In genomic region chr14:63632932-63633514, GRCh38 we compare ENCODE assay signal across 8 cellular contexts. TPM values are rescaled to one million over a fixed set of nuclear protein-coding genes. Genes with fewer than 3 reads are reported as not detected.
A peak's percentile ranks its signal among the peaks of the same experiment; 100 is the strongest.
DNase-seq lines count a peak whose midpoint lies in the region; ATAC-seq and TF ChIP-seq lines count a peak whose summit lies in the region.

No MANE protein-coding gene starts in this region.

- H3K4me1 ChIP-seq in right lobe of liver (no peaks in the 10 kb centered on the region), uterus (no peaks in the 10 kb centered on the region)

- TF ChIP-seq POLR2A in right lobe of liver (IDR thresholded peaks at IDR 0.05) = no peak
- TF ChIP-seq POLR2A in lower leg skin (IDR thresholded peaks at IDR 0.05) = no peak
- TF ChIP-seq POLR2A in uterus (IDR thresholded peaks at IDR 0.05) = no peak

- ATAC-seq in activated T-cell treated with anti-CD3 and anti-CD28 coated beads, Interleukin-2, amount 50 U/mL, for 72 hours (replicated peaks in 1 of 2) = peak; percentile 46 to 61
- ATAC-seq in activated CD8-positive, alpha-beta T cell treated with anti-CD3 and anti-CD28 coated beads, Interleukin-2, amount 10 ng/mL, durations not matched to agents 7 days and 5 days = peak; percentile 68
- ATAC-seq in right lobe of liver = peak in 3 of 4 donors; percentile 33 to 59 (median 53)

- H3K4me3 ChIP-seq in right lobe of liver (no peak overlapping the region), lower leg skin (ENCODE audit: low read depth, poor library complexity, severe bottlenecking) (no peak overlapping the region), uterus (no peak overlapping the region)

- H3K4me1 Mint-ChIP-seq in activated T-cell treated with anti-CD3 and anti-CD28 coated beads, Interleukin-2, amount 50 U/mL, for 72 hours (ENCODE audit: low read depth) = peaks cover 40% of the 10 kb centered on the region
- peaks cover 25% of the 10 kb centered on the region for H3K4me1 Mint-ChIP-seq in activated CD8-positive, alpha-beta T cell treated with anti-CD3 and anti-CD28 coated beads, Interleukin-2, amount 10 ng/mL, durations not matched to agents 7 days and 5 days (ENCODE audit: low read depth)
- peaks cover 51% of the 10 kb centered on the region for H3K4me1 Mint-ChIP-seq in activated naive CD4-positive, alpha-beta T cell treated with anti-CD3 and anti-CD28 coated beads for 36 hours (ENCODE audit: low read depth)

- CTCF ChIA-PET in activated CD8-positive, alpha-beta T cell treated with anti-CD3 and anti-CD28 coated beads, Interleukin-2, amount 10 ng/mL, durations not matched to agents 7 days and 5 days (lab: Charles Lee) = interaction anchor here (0.7 to 4.6 kb wide), 14 partner anchors 9 to 139 kb away, joined by 3 to 40 read pairs (median 4); partner anchors contain the start of gene WDR89
- CTCF ChIA-PET in activated naive CD4-positive, alpha-beta T cell treated with anti-CD3 and anti-CD28 coated beads for 36 hours (lab: Charles Lee) = interaction anchor here (1.1 to 2.8 kb wide), 6 partner anchors 14 to 244 kb away, joined by 3 to 17 read pairs (median 4); no protein-coding TSS in a partner anchor

- H3K9me3 Mint-ChIP-seq in activated T-cell treated with anti-CD3 and anti-CD28 coated beads, Interleukin-2, amount 50 U/mL, for 72 hours = peaks cover 12 to 14% of the 10 kb centered on the region in 2 donors
- peaks cover 21% of the 10 kb centered on the region for H3K9me3 Mint-ChIP-seq in activated CD8-positive, alpha-beta T cell treated with anti-CD3 and anti-CD28 coated beads, Interleukin-2, amount 10 ng/mL, durations not matched to agents 7 days and 5 days (ENCODE audit: insufficient read depth)
- peaks cover 21% of the 10 kb centered on the region for H3K9me3 Mint-ChIP-seq in activated naive CD4-positive, alpha-beta T cell treated with anti-CD3 and anti-CD28 coated beads for 36 hours

- H3K27ac Mint-ChIP-seq in activated T-cell treated with anti-CD3 and anti-CD28 coated beads, Interleukin-2, amount 50 U/mL, for 72 hours = no peak overlapping the region
- no peak overlapping the region for H3K27ac Mint-ChIP-seq in activated CD8-positive, alpha-beta T cell treated with anti-CD3 and anti-CD28 coated beads, Interleukin-2, amount 10 ng/mL, durations not matched to agents 7 days and 5 days
- H3K27ac Mint-ChIP-seq in activated naive CD4-positive, alpha-beta T cell treated with anti-CD3 and anti-CD28 coated beads for 36 hours = no peak overlapping the region

- intact Hi-C loops in right lobe of liver (cut with DNase I) = no loop called here
- intact Hi-C loops in lower leg skin (cut with DNase I; ENCODE audit: low total_unique reads) = no loop called here
- intact Hi-C loops in uterus (cut with DNase I; ENCODE audit: low total_unique reads) = no loop called here
- intact Hi-C loops in activated naive CD4-positive, alpha-beta T cell treated with anti-CD3 and anti-CD28 coated beads for 36 hours (cut with micrococcal nuclease) = loop anchor here (1.0 kb wide), 1 partner anchor 137 kb away; no protein-coding TSS in a partner anchor

- no peak overlapping the region for H3K4me3 Mint-ChIP-seq in activated T-cell treated with anti-CD3 and anti-CD28 coated beads, Interleukin-2, amount 50 U/mL, for 72 hours
- no peak overlapping the region for H3K4me3 Mint-ChIP-seq in activated CD8-positive, alpha-beta T cell treated with anti-CD3 and anti-CD28 coated beads, Interleukin-2, amount 10 ng/mL, durations not matched to agents 7 days and 5 days
- no peak overlapping the region for H3K4me3 Mint-ChIP-seq in activated naive CD4-positive, alpha-beta T cell treated with anti-CD3 and anti-CD28 coated beads for 36 hours

- H3K9me3 ChIP-seq in right lobe of liver = no peaks in the 10 kb centered on the region
- peaks cover 0 to 7% of the 10 kb centered on the region in 2 donors for H3K9me3 ChIP-seq in uterus

- no peak for DNase-seq in activated T-cell treated with anti-CD3 and anti-CD28 coated beads, Interleukin-2, amount 50 U/mL, for 72 hours
- no peak for DNase-seq in activated T-cell treated with anti-CD3 and anti-CD28 coated beads for 4 hours
- DNase-seq in KBM-7 = peak; percentile 43
- no peak for DNase-seq in activated CD8-positive, alpha-beta T cell treated with anti-CD3 and anti-CD28 coated beads, Interleukin-2, amount 10 ng/mL, durations not matched to agents 7 days and 5 days
- DNase-seq in right lobe of liver = no peak
- no peak for DNase-seq in lower leg skin (ENCODE audit: low spot score in 2 of 2)
- no peak for DNase-seq in uterus
- no peak for DNase-seq in activated naive CD4-positive, alpha-beta T cell treated with anti-CD3 and anti-CD28 coated beads for 36 hours

- no peaks in the 10 kb centered on the region for H3K27me3 ChIP-seq in right lobe of liver
- H3K27me3 ChIP-seq in uterus = no peaks in the 10 kb centered on the region

- H3K36me3 Mint-ChIP-seq in activated T-cell treated with anti-CD3 and anti-CD28 coated beads, Interleukin-2, amount 50 U/mL, for 72 hours (ENCODE audit: insufficient read depth in 2 of 2) = peaks cover 21 to 26% of the 10 kb centered on the region in 2 donors
- peaks cover 36% of the 10 kb centered on the region for H3K36me3 Mint-ChIP-seq in activated CD8-positive, alpha-beta T cell treated with anti-CD3 and anti-CD28 coated beads, Interleukin-2, amount 10 ng/mL, durations not matched to agents 7 days and 5 days (ENCODE audit: low read depth)
- H3K36me3 Mint-ChIP-seq in activated naive CD4-positive, alpha-beta T cell treated with anti-CD3 and anti-CD28 coated beads for 36 hours (ENCODE audit: low read depth) = peaks cover 36% of the 10 kb centered on the region

- in situ Hi-C loops in KBM-7 (cut with MboI; ENCODE audit: low pct_unique_long_range_greater_than_20kb, low sequenced_read_pairs) = no loop called here

- TF ChIP-seq CTCF in right lobe of liver (IDR thresholded peaks at IDR 0.05) (peak; percentile 33 to 54 (median 46)), lower leg skin (IDR thresholded peaks at IDR 0.05) (no peak), uterus (IDR thresholded peaks at IDR 0.05) (peak in 1 of 4 experiments; percentile 9)

- H3K27ac ChIP-seq in right lobe of liver = no peak overlapping the region
- H3K27ac ChIP-seq in uterus = no peak overlapping the region

- H3K36me3 ChIP-seq in right lobe of liver = no peaks in the 10 kb centered on the region
- H3K36me3 ChIP-seq in uterus = no peaks in the 10 kb centered on the region

- H3K27me3 Mint-ChIP-seq in activated T-cell treated with anti-CD3 and anti-CD28 coated beads, Interleukin-2, amount 50 U/mL, for 72 hours (ENCODE audit: low read depth) = no peaks in the 10 kb centered on the region
- H3K27me3 Mint-ChIP-seq in activated CD8-positive, alpha-beta T cell treated with anti-CD3 and anti-CD28 coated beads, Interleukin-2, amount 10 ng/mL, durations not matched to agents 7 days and 5 days (ENCODE audit: low read depth) = no peaks in the 10 kb centered on the region
- no peaks in the 10 kb centered on the region for H3K27me3 Mint-ChIP-seq in activated naive CD4-positive, alpha-beta T cell treated with anti-CD3 and anti-CD28 coated beads for 36 hours (ENCODE audit: low read depth)

- POLR2A ChIA-PET in activated CD8-positive, alpha-beta T cell treated with anti-CD3 and anti-CD28 coated beads, Interleukin-2, amount 10 ng/mL, durations not matched to agents 7 days and 5 days (lab: Charles Lee) = interaction anchor here (0.5 kb wide), 1 partner anchor 9 kb away, joined by 3 read pairs; the partner anchor contains the start of gene WDR89

RNA-seq across cellular contexts. Expression of gene WDR89, which starts 8.6 kb away (rescaled TPM):
- total RNA-seq in activated T-cell treated with anti-CD3 and anti-CD28 coated beads, Interleukin-2, amount 50 U/mL, for 72 hours = 10 to 100 TPM; 18.1 to 23.5 TPM
- total RNA-seq in activated CD8-positive, alpha-beta T cell treated with anti-CD3 and anti-CD28 coated beads, Interleukin-2, amount 10 ng/mL, durations not matched to agents 7 days and 5 days = 10 to 100 TPM; 21.8 to 21.9 TPM
- total RNA-seq in right lobe of liver (1 to 10 TPM; 3.3 to 7.9 (median 5.8) TPM), lower leg skin (1 to 10 TPM; 2.2 to 8.9 (median 6.8) TPM), uterus (10 to 100 TPM; 20.3 to 36.4 (median 32.1) TPM)
- total RNA-seq in activated naive CD4-positive, alpha-beta T cell treated with anti-CD3 and anti-CD28 coated beads for 36 hours = 10 to 100 TPM; 26.7 to 27.7 TPM

Comparison
In these comparisons a context has a peak if more than half of its experiments do, and no peak if none do; other contexts are left out.
1. CTCF ChIP-seq: peak in right lobe of liver (4 of 4); none in lower leg skin (0 of 3).
2. Peak in every context shown above with its lines, with median percentiles within 50 percentile points of each other: ATAC-seq.